Comparison of ENCODE assay signal across 8 cellular contexts in genomic region chr10:72274730-72275350, GRCh38. TPM values are rescaled to one million over a fixed set of nuclear protein-coding genes. Genes with fewer than 3 reads are reported as not detected.
DNase-seq lines count a peak whose midpoint lies in the region; ATAC-seq and TF ChIP-seq lines count a peak whose summit lies in the region.

No MANE protein-coding gene starts in this region.

- H3K4me2 ChIP-seq in KMS-11, result peak overlapping the region; percentile 97

- POLR2A ChIA-PET in WTC11 (lab: Charles Lee), result interaction anchor here (0.7 to 5.1 kb wide), 24 partner anchors 7 to 149 kb away, joined by 3 to 182 read pairs (median 5); partner anchors contain the start of genes ANAPC16, ASCC1 and DNAJB12

- H3K27me3 ChIP-seq in KMS-11 (ENCODE audit: insufficient read depth, low read depth) (no peaks in the 10 kb centered on the region), layer of hippocampus (ENCODE audit: control insufficient read depth, insufficient read depth, low read length) (no peaks in the 10 kb centered on the region)

- peak overlapping the region; percentile 80; the same call in 1 of the 2 replicates for H3K9ac ChIP-seq in KMS-11

- peak overlapping the region; percentile 14; the same call in 1 of the 2 replicates for H2AFZ ChIP-seq in KMS-11 (ENCODE audit: low read depth)

- H4K20me1 ChIP-seq in KMS-11 (ENCODE audit: insufficient read depth), result no peaks in the 10 kb centered on the region

- ATAC-seq in WTC11, result peak; percentile 8

- H3K36me3 Mint-ChIP-seq in WTC11, result peaks cover 20% of the 10 kb centered on the region

- CTCF ChIA-PET in WTC11 (lab: Charles Lee), result interaction anchor here (0.6 to 5.3 kb wide), 25 partner anchors 9 to 187 kb away, joined by 3 to 75 read pairs (median 4); partner anchors contain the start of gene SPOCK2

- H3K4me1 ChIP-seq in KMS-11 (ENCODE audit: low read depth, poor library complexity, severe bottlenecking), result peaks cover 50% of the 10 kb centered on the region

- peaks cover 46% of the 10 kb centered on the region for H3K4me1 Mint-ChIP-seq in WTC11

- peaks cover 20% of the 10 kb centered on the region for H3K79me2 ChIP-seq in KMS-11 (ENCODE audit: insufficient read depth, low read depth)

- TF ChIP-seq CTCF in KMS-11 (conservative IDR thresholded peaks at IDR 0.05; ENCODE audit: low read depth, low read length) (peak; percentile 79), WTC11 (IDR thresholded peaks at IDR 0.05) (peak; percentile 59)

- peak overlapping the region; percentile 94 for H3K27ac Mint-ChIP-seq in WTC11

- H3K4me3 ChIP-seq in KMS-11 (IDR thresholded peaks at IDR 0.05; ENCODE audit: insufficient read depth, low read depth, low read length), result peak overlapping the region; percentile 16

- DNase-seq in DMS53 (lab: John Stamatoyannopoulos, UW) (peak; percentile 80), WTC11 (ENCODE audit: low spot score) (peak; percentile 76), cerebellar cortex (ENCODE audit: low spot score) (peak; percentile 66), OCI-M2 (lab: John Stamatoyannopoulos, UW; ENCODE audit: unreplicated experiment) (no peak), HuH-7.5 (ENCODE audit: low spot score) (no peak)
- peak; percentile 59 to 67 for DNase-seq in stimulated activated CD4-positive, alpha-beta T cell treated with anti-CD3 and anti-CD28 coated beads, Interleukin-1b, Interleukin-23, amount 100 ng/mL, for 4 hours (ENCODE audit: low read depth in 2 of 2)

- H3K36me3 ChIP-seq in KMS-11 (ENCODE audit: insufficient read depth), result no peaks in the 10 kb centered on the region

- H3K4me3 Mint-ChIP-seq in WTC11, result peak overlapping the region; percentile 95

- no peaks in the 10 kb centered on the region for H3K9me3 Mint-ChIP-seq in WTC11

- H3K27me3 Mint-ChIP-seq in WTC11 (ENCODE audit: low read depth), result no peaks in the 10 kb centered on the region; the same call in 1 of the 2 replicates

- H3K27ac ChIP-seq in KMS-11 (peak overlapping the region; percentile 64), layer of hippocampus (ENCODE audit: low read depth, low read length) (peak overlapping the region; percentile 100)

TF ChIP-seq in WTC11, 78 proteins besides CTCF, POLR2A, EP300 and RAD21 (continues in another document):
- TF ChIP-seq, protein P1, sequence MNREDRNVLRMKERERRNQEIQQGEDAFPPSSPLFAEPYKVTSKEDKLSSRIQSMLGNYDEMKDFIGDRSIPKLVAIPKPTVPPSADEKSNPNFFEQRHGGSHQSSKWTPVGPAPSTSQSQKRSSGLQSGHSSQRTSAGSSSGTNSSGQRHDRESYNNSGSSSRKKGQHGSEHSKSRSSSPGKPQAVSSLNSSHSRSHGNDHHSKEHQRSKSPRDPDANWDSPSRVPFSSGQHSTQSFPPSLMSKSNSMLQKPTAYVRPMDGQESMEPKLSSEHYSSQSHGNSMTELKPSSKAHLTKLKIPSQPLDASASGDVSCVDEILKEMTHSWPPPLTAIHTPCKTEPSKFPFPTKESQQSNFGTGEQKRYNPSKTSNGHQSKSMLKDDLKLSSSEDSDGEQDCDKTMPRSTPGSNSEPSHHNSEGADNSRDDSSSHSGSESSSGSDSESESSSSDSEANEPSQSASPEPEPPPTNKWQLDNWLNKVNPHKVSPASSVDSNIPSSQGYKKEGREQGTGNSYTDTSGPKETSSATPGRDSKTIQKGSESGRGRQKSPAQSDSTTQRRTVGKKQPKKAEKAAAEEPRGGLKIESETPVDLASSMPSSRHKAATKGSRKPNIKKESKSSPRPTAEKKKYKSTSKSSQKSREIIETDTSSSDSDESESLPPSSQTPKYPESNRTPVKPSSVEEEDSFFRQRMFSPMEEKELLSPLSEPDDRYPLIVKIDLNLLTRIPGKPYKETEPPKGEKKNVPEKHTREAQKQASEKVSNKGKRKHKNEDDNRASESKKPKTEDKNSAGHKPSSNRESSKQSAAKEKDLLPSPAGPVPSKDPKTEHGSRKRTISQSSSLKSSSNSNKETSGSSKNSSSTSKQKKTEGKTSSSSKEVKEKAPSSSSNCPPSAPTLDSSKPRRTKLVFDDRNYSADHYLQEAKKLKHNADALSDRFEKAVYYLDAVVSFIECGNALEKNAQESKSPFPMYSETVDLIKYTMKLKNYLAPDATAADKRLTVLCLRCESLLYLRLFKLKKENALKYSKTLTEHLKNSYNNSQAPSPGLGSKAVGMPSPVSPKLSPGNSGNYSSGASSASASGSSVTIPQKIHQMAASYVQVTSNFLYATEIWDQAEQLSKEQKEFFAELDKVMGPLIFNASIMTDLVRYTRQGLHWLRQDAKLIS (CRISPR knock-in tag; IDR thresholded peaks at IDR 0.05; ENCODE audit: borderline replicate concordance), result 0 out of 2 replicates have a peak, but pooled peaks have one; percentile 78
- TF ChIP-seq ZSCAN18 (CRISPR knock-in tag; IDR thresholded peaks at IDR 0.05), result no peak
- no peak for TF ChIP-seq ARID4B (CRISPR knock-in tag; IDR thresholded peaks at IDR 0.05; ENCODE audit: borderline replicate concordance)
- no peak for TF ChIP-seq ELF4 (CRISPR knock-in tag; IDR thresholded peaks at IDR 0.05; ENCODE audit: low read depth)
- TF ChIP-seq, protein P2, sequence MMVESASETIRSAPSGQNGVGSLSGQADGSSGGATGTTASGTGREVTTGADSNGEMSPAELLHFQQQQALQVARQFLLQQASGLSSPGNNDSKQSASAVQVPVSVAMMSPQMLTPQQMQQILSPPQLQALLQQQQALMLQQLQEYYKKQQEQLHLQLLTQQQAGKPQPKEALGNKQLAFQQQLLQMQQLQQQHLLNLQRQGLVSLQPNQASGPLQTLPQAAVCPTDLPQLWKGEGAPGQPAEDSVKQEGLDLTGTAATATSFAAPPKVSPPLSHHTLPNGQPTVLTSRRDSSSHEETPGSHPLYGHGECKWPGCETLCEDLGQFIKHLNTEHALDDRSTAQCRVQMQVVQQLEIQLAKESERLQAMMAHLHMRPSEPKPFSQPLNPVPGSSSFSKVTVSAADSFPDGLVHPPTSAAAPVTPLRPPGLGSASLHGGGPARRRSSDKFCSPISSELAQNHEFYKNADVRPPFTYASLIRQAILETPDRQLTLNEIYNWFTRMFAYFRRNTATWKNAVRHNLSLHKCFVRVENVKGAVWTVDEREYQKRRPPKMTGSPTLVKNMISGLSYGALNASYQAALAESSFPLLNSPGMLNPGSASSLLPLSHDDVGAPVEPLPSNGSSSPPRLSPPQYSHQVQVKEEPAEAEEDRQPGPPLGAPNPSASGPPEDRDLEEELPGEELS (CRISPR knock-in tag; IDR thresholded peaks at IDR 0.05), result no peak
- no peak for TF ChIP-seq ATF1 (CRISPR knock-in tag; IDR thresholded peaks at IDR 0.05)
- TF ChIP-seq E2F1 (CRISPR knock-in tag; IDR thresholded peaks at IDR 0.05), result peak; percentile 71; the same call in 1 of the 2 replicates
- no peak for TF ChIP-seq FOXK1 (CRISPR knock-in tag; IDR thresholded peaks at IDR 0.05)

RNA-seq across cellular contexts. Expression of gene DDIT4, which starts 1.1 kb away (rescaled TPM):
- 118 to 158 TPM (median 153 TPM) in 3 replicates for total RNA-seq in WTC11 (2021)

RNA-seq across cellular contexts. Expression of gene ASCC1, which starts 58.8 kb away (rescaled TPM):
- 30.4 to 38.7 TPM (median 32.5 TPM) in 3 replicates for total RNA-seq in WTC11 (2021)

RNA-seq across cellular contexts. Expression of gene ANAPC16, which starts 59.0 kb away (rescaled TPM):
- 52.3 to 72.4 TPM (median 72.3 TPM) in 3 replicates for total RNA-seq in WTC11 (2021)

Comparison
In these comparisons a context has a peak if more than half of its experiments do, and no peak if none do; other contexts are left out.
1. DNase-seq: peak in DMS53 (single experiment), WTC11 (single experiment), cerebellar cortex (single experiment) and stimulated activated CD4-positive, alpha-beta T cell treated with anti-CD3 and anti-CD28 coated beads, Interleukin-1b, Interleukin-23, amount 100 ng/mL, for 4 hours (2 of 2); none in OCI-M2 (single experiment) and HuH-7.5 (single experiment).